ENCODE assay signal across 14 cellular contexts in the genomic region with DNA sequence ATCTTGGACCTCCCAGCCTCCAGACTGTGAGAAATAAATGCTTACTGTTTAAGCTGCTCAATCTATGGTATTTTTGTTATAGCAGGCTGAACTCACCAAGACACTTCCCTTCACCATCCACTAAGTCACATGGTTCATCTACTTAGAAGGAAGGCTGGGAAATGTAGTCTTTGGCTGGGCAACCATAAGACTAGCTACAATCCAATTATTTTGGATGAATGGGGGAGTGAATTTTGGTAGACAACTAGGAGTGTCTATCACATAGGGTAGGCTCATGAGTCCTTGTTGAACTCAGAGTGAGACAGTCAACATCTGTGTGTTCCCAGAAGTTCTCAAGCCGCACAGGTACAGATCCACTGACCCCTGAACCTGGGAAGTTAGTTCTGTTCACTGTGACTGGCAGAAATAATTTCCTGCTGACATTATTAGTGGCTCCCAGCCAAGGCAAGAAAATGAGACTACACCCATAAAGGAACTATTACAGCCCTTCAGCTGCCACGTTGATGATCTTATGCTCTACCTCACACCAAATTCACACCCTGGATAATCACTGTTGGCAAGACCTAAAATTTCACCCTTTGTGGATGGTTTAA. TPM values are rescaled to one million over a fixed set of nuclear protein-coding genes. Genes with fewer than 3 reads are reported as not detected.
DNase-seq lines count a peak whose midpoint lies in the region; FAIRE-seq and TF ChIP-seq lines count a peak whose summit lies in the region.
"Had no signal": no experiment of that assay in that cellular context is flagged by ENCODE, and none has a peak within 500 bp of the region (broad histone marks: within the 10 kb centered on the region; RNA-seq: fewer than 3 reads in every experiment).

No MANE protein-coding gene starts in this region.

- 53 to 66% methylated on average over 2 of the region's 2 CpGs for WGBS in esophagus squamous epithelium, 2 donors
- WGBS in small intestine, 3 donors = 11 to 51% (median 37%) methylated on average over 2 of the region's 2 CpGs

- no peaks in the 10 kb centered on the region for H3K79me2 ChIP-seq in OCI-LY7 (ENCODE audit: insufficient read depth, low read depth, low read length)

- POLR2A ChIA-PET in OCI-LY7 (lab: Charles Lee) = interaction anchor here (0.6 kb wide), 2 partner anchors 112 to 831 kb away, joined by 3 to 4 read pairs; no protein-coding TSS in a partner anchor

- no peak overlapping the region for H3K4me2 ChIP-seq in OCI-LY7 (ENCODE audit: low read length)

- TF ChIP-seq CTCF in OCI-LY7 (conservative IDR thresholded peaks at IDR 0.05; ENCODE audit: low read length) = no peak
- TF ChIP-seq CTCF in esophagus squamous epithelium (IDR thresholded peaks at IDR 0.05) = no peak

- no peaks in the 10 kb centered on the region for H3K9me2 ChIP-seq in OCI-LY7 (ENCODE audit: insufficient read depth, low read length)

- no peak overlapping the region; the same call in 1 of the 2 replicates for H2AFZ ChIP-seq in OCI-LY7 (ENCODE audit: low read length)

- DNase-seq in NCI-H2227 (lab: John Stamatoyannopoulos, UW; ENCODE audit: unreplicated experiment) = peak; percentile 20
- DNase-seq in NCI-H2227 treated with DMSO at 0.1 percent for 48 hours (lab: John Stamatoyannopoulos, UW) = no peak
- peak; percentile 29 for DNase-seq in OCI-LY7 (ENCODE audit: low spot score)
- DNase-seq in esophagus squamous epithelium (lab: John Stamatoyannopoulos, UW) = no peak
- DNase-seq in small intestine = peak; percentile 96
- DNase-seq in HCEC 1CT = no peak
- DNase-seq in epidermal melanocyte (ENCODE audit: insufficient read length, low spot score) = no peak
- no peak for DNase-seq in GM19238 (ENCODE audit: insufficient read length, low spot score)
- DNase-seq: DND-41, gastrocnemius medialis, left cardiac atrium, Right ventricle myocardium superior had no signal

- intact Hi-C loops in OCI-LY7 (cut with micrococcal nuclease; ENCODE audit: unreplicated experiment) = no loop called here
- intact Hi-C loops in esophagus squamous epithelium (cut with DNase I) = no loop called here

- H3K4me3 ChIP-seq in OCI-LY7 (ENCODE audit: low read depth, low read length, poor library complexity, severe bottlenecking) (no peak overlapping the region), esophagus squamous epithelium (no peak overlapping the region), small intestine (ENCODE audit: low read depth in 1 of 2, low read length in 2 of 2) (no peak overlapping the region)
- H3K4me3 ChIP-seq: breast epithelium, gastrocnemius medialis had no signal

- H3K27me3 ChIP-seq in esophagus squamous epithelium (no peaks in the 10 kb centered on the region), small intestine (ENCODE audit: control insufficient read depth in 2 of 2, insufficient read depth in 2 of 2, low read length in 2 of 2) (no peaks in the 10 kb centered on the region)
- H3K27me3 ChIP-seq: breast epithelium, gastrocnemius medialis had no signal

- H4K20me1 ChIP-seq in OCI-LY7 (ENCODE audit: insufficient read depth, low read length) = no peaks in the 10 kb centered on the region

- H3K27ac ChIP-seq in OCI-LY7 (ENCODE audit: low read depth, low read length, poor library complexity, severe bottlenecking) = no peak overlapping the region
- peak overlapping the region; percentile 57 to 98 (median 95) for H3K27ac ChIP-seq in esophagus squamous epithelium
- H3K27ac ChIP-seq in small intestine (ENCODE audit: low read depth in 1 of 2, low read length in 1 of 2) = peak overlapping the region; percentile 66 to 90
- H3K27ac ChIP-seq: gastrocnemius medialis had no signal

- CTCF ChIA-PET in OCI-LY7 (lab: Charles Lee; ENCODE audit: unreplicated experiment) = interaction anchor here (0.9 kb wide), 1 partner anchor 30 kb away, joined by 3 read pairs; no protein-coding TSS in a partner anchor

- FAIRE-seq in small intestine (lab: Jason Lieb, UNC) = no peak
- FAIRE-seq: A204.1 had no signal

- H3K36me3 ChIP-seq in OCI-LY7 (ENCODE audit: insufficient read depth, low read length) (no peaks in the 10 kb centered on the region), esophagus squamous epithelium (no peaks in the 10 kb centered on the region), small intestine (ENCODE audit: control insufficient read depth in 2 of 2, insufficient read depth in 2 of 2, low read length in 2 of 2) (peaks cover 0 to 2% of the 10 kb centered on the region in 2 donors)
- H3K36me3 ChIP-seq: breast epithelium, gastrocnemius medialis had no signal

- H3K4me1 ChIP-seq in OCI-LY7 (ENCODE audit: insufficient read depth, low read length, poor library complexity, severe bottlenecking) (peaks cover 18% of the 10 kb centered on the region), esophagus squamous epithelium (peaks cover 19 to 45% (median 23%) of the 10 kb centered on the region in 3 donors), small intestine (ENCODE audit: control insufficient read depth in 2 of 2, insufficient read depth in 1 of 2, low read depth in 1 of 2, low read length in 1 of 2) (peaks cover 7 to 14% of the 10 kb centered on the region in 2 donors)

- no peaks in the 10 kb centered on the region for H3K9me3 ChIP-seq in OCI-LY7 (ENCODE audit: low read length)
- H3K9me3 ChIP-seq in esophagus squamous epithelium = no peaks in the 10 kb centered on the region
- no peaks in the 10 kb centered on the region for H3K9me3 ChIP-seq in small intestine (ENCODE audit: control insufficient read depth, low read depth)
- H3K9me3 ChIP-seq: breast epithelium, gastrocnemius medialis had no signal

- no peak for TF ChIP-seq POLR2A in esophagus squamous epithelium (IDR thresholded peaks at IDR 0.05)

- BruUV-seq in OCI-LY7 (replicated peaks; lab: Mats Ljungman, UMichigan) = no TSS peak

RNA-seq across cellular contexts. Expression of a gene that starts 3.1 kb away (rescaled TPM):
- total RNA-seq in OCI-LY7 (2014; rRNA removed; shearing (Covaris generic)) = 2.1 and 3.3 TPM in 2 replicates
- total RNA-seq in OCI-LY7 (2022) = 7.9 and 9.2 TPM in 2 replicates
- 10 to 100 TPM; 23.6 to 68.6 (median 28.2) TPM for total RNA-seq in esophagus squamous epithelium
- 10 to 100 TPM; 17.4 to 35.2 (median 29.5) TPM for polyA plus RNA-seq in small intestine

RNA-seq across cellular contexts. Expression of a gene that starts 45.5 kb away (rescaled TPM):
- total RNA-seq in OCI-LY7 (2014; rRNA removed; shearing (Covaris generic)) = 19.2 and 24.5 TPM in 2 replicates
- total RNA-seq in OCI-LY7 (2022) (24.6 and 27.2 TPM in 2 replicates), esophagus squamous epithelium (10 to 100 TPM in 3 of 4 donors, 1 to 10 TPM in 1; 5.6 to 21.0 (median 13.4) TPM)
- 10 to 100 TPM in 1 of 3 donors, 1 to 10 TPM in 2; 6.7 to 10.5 (median 9.6) TPM for polyA plus RNA-seq in small intestine

Comparison
In these comparisons a context has a peak if more than half of its experiments do, and no peak if none do; other contexts are left out.
1. DNase-seq: peak in NCI-H2227 (single experiment), OCI-LY7 (single experiment) and small intestine (single experiment); none in NCI-H2227 treated with DMSO at 0.1 percent for 48 hours (single experiment), esophagus squamous epithelium (single experiment), HCEC 1CT (single experiment), epidermal melanocyte (single experiment) and GM19238 (single experiment).